In the genomic region with DNA sequence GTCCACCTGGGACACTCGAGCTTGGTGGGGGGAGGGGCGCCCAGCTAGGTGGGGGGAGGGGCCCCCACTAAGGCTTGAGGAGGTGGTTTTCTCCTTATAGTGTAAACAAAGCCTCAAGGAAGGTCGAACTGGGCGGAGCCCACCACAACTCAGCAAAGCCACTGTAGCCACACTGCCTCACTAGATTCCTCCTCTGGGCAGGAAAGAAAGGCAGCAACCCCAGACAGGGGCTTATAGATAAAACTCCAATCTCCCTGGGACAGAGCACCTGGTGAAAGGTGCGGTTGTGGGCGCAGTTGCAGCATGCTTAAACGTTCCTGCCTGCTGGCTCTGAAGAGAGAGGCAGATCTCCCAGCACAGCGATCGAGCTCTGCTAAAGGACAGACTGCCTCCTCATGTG, we compare ENCODE assay signal across 18 cellular contexts.
DNase-seq lines count a peak whose midpoint lies in the region; ATAC-seq and TF ChIP-seq lines count a peak whose summit lies in the region.
"Had no signal": no experiment of that assay in that cellular context is flagged by ENCODE, and none has a peak within 500 bp of the region (broad histone marks: within the 10 kb centered on the region; RNA-seq: fewer than 3 reads in every experiment).

No MANE protein-coding gene starts in this region.

- no peak for ATAC-seq in activated CD8-positive, alpha-beta T cell treated with anti-CD3 and anti-CD28 coated beads, Interleukin-2, amount 10 ng/mL, durations not matched to agents 7 days and 5 days
- ATAC-seq in activated CD8-positive, alpha-beta T cell treated with anti-CD3 and anti-CD28 coated beads for 36 hours, result no peak
- no peak for ATAC-seq in T-helper 17 cell
- no peak for ATAC-seq in HG03442 (IDR thresholded peaks at IDR 0.05; ENCODE audit: unreplicated experiment)
- ATAC-seq in GM18498 (IDR thresholded peaks at IDR 0.05; ENCODE audit: unreplicated experiment), result no peak

- H3K27me3 ChIP-seq in iPS-20b (ENCODE audit: insufficient read depth, low read length), result no peaks in the 10 kb centered on the region
- H3K27me3 ChIP-seq in effector memory CD4-positive, alpha-beta T cell (replicated peaks; ENCODE audit: control insufficient read depth, insufficient read depth, low read length, poor library complexity, severe bottlenecking), result no peaks in the 10 kb centered on the region
- H3K27me3 ChIP-seq: MG63 had no signal

- intact Hi-C loops in activated CD8-positive, alpha-beta T cell treated with anti-CD3 and anti-CD28 coated beads for 36 hours (cut with micrococcal nuclease), result no loop called here

- CTCF ChIA-PET in activated CD8-positive, alpha-beta T cell treated with anti-CD3 and anti-CD28 coated beads, Interleukin-2, amount 10 ng/mL, durations not matched to agents 7 days and 5 days (lab: Charles Lee), result no interaction called here
- CTCF ChIA-PET in activated CD8-positive, alpha-beta T cell treated with anti-CD3 and anti-CD28 coated beads for 36 hours (lab: Charles Lee), result no interaction called here

- no peak overlapping the region for H3K27ac ChIP-seq in iPS-20b (ENCODE audit: low read length)
- H3K27ac ChIP-seq in effector memory CD4-positive, alpha-beta T cell (ENCODE audit: insufficient read depth, low read length, poor library complexity, severe bottlenecking), result no peak overlapping the region
- H3K27ac ChIP-seq: SK-N-MC had no signal

- H3K4me1 Mint-ChIP-seq in activated CD8-positive, alpha-beta T cell treated with anti-CD3 and anti-CD28 coated beads, Interleukin-2, amount 10 ng/mL, durations not matched to agents 7 days and 5 days (ENCODE audit: low read depth), result peaks cover 25% of the 10 kb centered on the region
- peaks cover 8% of the 10 kb centered on the region for H3K4me1 Mint-ChIP-seq in activated CD8-positive, alpha-beta T cell treated with anti-CD3 and anti-CD28 coated beads for 36 hours (ENCODE audit: low read depth)
- peaks cover 17% of the 10 kb centered on the region for H3K4me1 Mint-ChIP-seq in T-helper 17 cell

- peak overlapping the region; percentile 27; the same call in 1 of the 2 replicates for H3K9ac ChIP-seq in iPS-20b (ENCODE audit: low read depth, low read length)

- peaks cover 10% of the 10 kb centered on the region; the same call in 1 of the 2 replicates for H3K4me1 ChIP-seq in iPS-20b (ENCODE audit: insufficient read depth, low read length)
- no peaks in the 10 kb centered on the region for H3K4me1 ChIP-seq in effector memory CD4-positive, alpha-beta T cell (ENCODE audit: control insufficient read depth, insufficient read depth, low read length, poor library complexity, severe bottlenecking)

- no peak overlapping the region for H3K4me3 Mint-ChIP-seq in activated CD8-positive, alpha-beta T cell treated with anti-CD3 and anti-CD28 coated beads, Interleukin-2, amount 10 ng/mL, durations not matched to agents 7 days and 5 days
- H3K4me3 Mint-ChIP-seq in activated CD8-positive, alpha-beta T cell treated with anti-CD3 and anti-CD28 coated beads for 36 hours, result no peak overlapping the region
- no peak overlapping the region for H3K4me3 Mint-ChIP-seq in T-helper 17 cell
- H3K4me3 Mint-ChIP-seq: CD4-positive, alpha-beta memory T cell had no signal

- H3K9me3 Mint-ChIP-seq in activated CD8-positive, alpha-beta T cell treated with anti-CD3 and anti-CD28 coated beads, Interleukin-2, amount 10 ng/mL, durations not matched to agents 7 days and 5 days (ENCODE audit: insufficient read depth), result no peaks in the 10 kb centered on the region
- H3K9me3 Mint-ChIP-seq in activated CD8-positive, alpha-beta T cell treated with anti-CD3 and anti-CD28 coated beads for 36 hours, result peaks cover 2% of the 10 kb centered on the region

- H3K27ac Mint-ChIP-seq in activated CD8-positive, alpha-beta T cell treated with anti-CD3 and anti-CD28 coated beads, Interleukin-2, amount 10 ng/mL, durations not matched to agents 7 days and 5 days, result peak overlapping the region; percentile 19
- H3K27ac Mint-ChIP-seq in activated CD8-positive, alpha-beta T cell treated with anti-CD3 and anti-CD28 coated beads for 36 hours, result no peak overlapping the region
- peak overlapping the region; percentile 29 for H3K27ac Mint-ChIP-seq in T-helper 17 cell

- POLR2A ChIA-PET in activated CD8-positive, alpha-beta T cell treated with anti-CD3 and anti-CD28 coated beads, Interleukin-2, amount 10 ng/mL, durations not matched to agents 7 days and 5 days (lab: Charles Lee), result no interaction called here
- POLR2A ChIA-PET in activated CD8-positive, alpha-beta T cell treated with anti-CD3 and anti-CD28 coated beads for 36 hours (lab: Charles Lee), result no interaction called here

- H3K36me3 ChIP-seq in iPS-20b (ENCODE audit: insufficient read depth, low read depth, low read length), result peaks cover 1% of the 10 kb centered on the region; the same call in 1 of the 2 replicates
- no peaks in the 10 kb centered on the region for H3K36me3 ChIP-seq in effector memory CD4-positive, alpha-beta T cell (ENCODE audit: control insufficient read depth, insufficient read depth, low read length)

- H3K27me3 Mint-ChIP-seq in activated CD8-positive, alpha-beta T cell treated with anti-CD3 and anti-CD28 coated beads, Interleukin-2, amount 10 ng/mL, durations not matched to agents 7 days and 5 days (ENCODE audit: low read depth), result no peaks in the 10 kb centered on the region
- no peaks in the 10 kb centered on the region for H3K27me3 Mint-ChIP-seq in activated CD8-positive, alpha-beta T cell treated with anti-CD3 and anti-CD28 coated beads for 36 hours
- no peaks in the 10 kb centered on the region for H3K27me3 Mint-ChIP-seq in T-helper 17 cell
- H3K27me3 Mint-ChIP-seq: CD4-positive, alpha-beta memory T cell had no signal

- H3K36me3 Mint-ChIP-seq in activated CD8-positive, alpha-beta T cell treated with anti-CD3 and anti-CD28 coated beads, Interleukin-2, amount 10 ng/mL, durations not matched to agents 7 days and 5 days (ENCODE audit: low read depth), result peaks cover 42% of the 10 kb centered on the region
- peaks cover 39% of the 10 kb centered on the region for H3K36me3 Mint-ChIP-seq in activated CD8-positive, alpha-beta T cell treated with anti-CD3 and anti-CD28 coated beads for 36 hours (ENCODE audit: low read depth)
- peaks cover 22% of the 10 kb centered on the region for H3K36me3 Mint-ChIP-seq in T-helper 17 cell (ENCODE audit: low read depth)

- no peak for TF ChIP-seq CTCF in activated CD8-positive, alpha-beta T cell treated with anti-CD3 and anti-CD28 coated beads for 36 hours (IDR thresholded peaks at IDR 0.05)

- H3K4me3 ChIP-seq in iPS-20b (ENCODE audit: low read length), result no peak overlapping the region
- H3K4me3 ChIP-seq in effector memory CD4-positive, alpha-beta T cell (ENCODE audit: insufficient read depth, low read depth, low read length, poor library complexity, severe bottlenecking), result no peak overlapping the region
- H3K4me3 ChIP-seq: MG63, SK-N-MC had no signal

- DNase-seq in activated CD8-positive, alpha-beta T cell treated with anti-CD3 and anti-CD28 coated beads, Interleukin-2, amount 10 ng/mL, durations not matched to agents 7 days and 5 days, result peak; percentile 21
- DNase-seq in activated CD8-positive, alpha-beta T cell treated with anti-CD3 and anti-CD28 coated beads for 36 hours, result no peak
- DNase-seq in T-helper 17 cell, result no peak
- no peak for DNase-seq in NK-92 (lab: John Stamatoyannopoulos, UW; ENCODE audit: unreplicated experiment)
- DNase-seq in effector memory CD4-positive, alpha-beta T cell, result no peak
- DNase-seq: Calu3; CD4-positive, alpha-beta memory T cell; DMS53; Karpas-422; MG63; NCI-H1092 treated with DMSO at 0.1 percent for 48 hours; NCI-H1694; NCI-H226; NCI-H524 treated with DMSO at 0.1 percent for 48 hours had no signal

- no peaks in the 10 kb centered on the region for H3K9me3 ChIP-seq in T-helper 17 cell (ENCODE audit: control insufficient read depth, low read length, poor library complexity, severe bottlenecking)
- peaks cover 4% of the 10 kb centered on the region for H3K9me3 ChIP-seq in iPS-20b (ENCODE audit: insufficient read depth, low read depth, low read length)
- H3K9me3 ChIP-seq in effector memory CD4-positive, alpha-beta T cell (ENCODE audit: control insufficient read depth, low read length), result no peaks in the 10 kb centered on the region
- H3K9me3 ChIP-seq: MG63 had no signal
